ENCODE assay signal across 22 cellular contexts in genomic region chr10:126448091-126448490, GRCh38. TPM values are rescaled to one million over a fixed set of nuclear protein-coding genes. Genes with fewer than 3 reads are reported as not detected.
"Had no signal": no experiment of that assay in that cellular context is flagged by ENCODE, and none has a peak within 500 bp of the region (broad histone marks: within the 10 kb centered on the region; RNA-seq: fewer than 3 reads in every experiment).

No MANE protein-coding gene starts in this region.

- H3K27me3 ChIP-seq: MG63, SJSA1 had no signal

- H3K36me3 ChIP-seq: MG63, SJSA1 had no signal

- H3K4me1 ChIP-seq: SJSA1 had no signal

- H3K9me3 ChIP-seq: SJSA1 had no signal

- DNase-seq: IMR-90, Karpas-422, KG1, MG63, NCI-H1092, NCI-H1436, NCI-H187, NCI-H2029, NCI-H2081 treated with DMSO at 0.1 percent for 48 hours, NCI-H2171, NCI-H226, NCI-H446, NCI-H510A, NCI-H524 treated with DMSO at 0.1 percent for 48 hours, NCI-H69, NCI-H774, Right ventricle myocardium superior, RPMI8226, SIG-M5 had no signal

- H3K27ac ChIP-seq: SJSA1, SK-N-MC had no signal

- H3K4me3 ChIP-seq: MG63, SJSA1, SK-N-MC had no signal

- ATAC-seq: HepG2 had no signal

RNA-seq across cellular contexts. Expression of gene ADAM12, which starts 59.8 kb away (rescaled TPM):
- total RNA-seq: HepG2 had no signal
- polyA plus RNA-seq: HepG2 had no signal
